10 cellular contexts compared by ENCODE assay signal in genomic region chr15:33430564-33430963, GRCh38.
"Had no signal": no experiment of that assay in that cellular context is flagged by ENCODE, and none has a peak within 500 bp of the region (broad histone marks: within the 10 kb centered on the region; RNA-seq: fewer than 3 reads in every experiment).

No MANE protein-coding gene starts in this region.

- H3K27ac ChIP-seq: GM23248, KMS-11 had no signal

- H3K9ac ChIP-seq: GM23248, KMS-11 had no signal

- H3K36me3 ChIP-seq: HAP-1 had no signal

- H3K9me3 ChIP-seq: HAP-1 had no signal

- ATAC-seq: HCT116 had no signal

- H3K4me2 ChIP-seq: KMS-11 had no signal

- DNase-seq: GM23248, GOT3, H7, HFFc6, IMR-90, KBM-7 had no signal

- H2AFZ ChIP-seq: GM23248 had no signal

- H3K4me3 ChIP-seq: GM23248, HAP-1 had no signal

- H3K4me1 ChIP-seq: HAP-1 had no signal

- FAIRE-seq: HTR-8/SVneo had no signal
